Comparison of ENCODE assay signal across 21 cellular contexts in the genomic region with DNA sequence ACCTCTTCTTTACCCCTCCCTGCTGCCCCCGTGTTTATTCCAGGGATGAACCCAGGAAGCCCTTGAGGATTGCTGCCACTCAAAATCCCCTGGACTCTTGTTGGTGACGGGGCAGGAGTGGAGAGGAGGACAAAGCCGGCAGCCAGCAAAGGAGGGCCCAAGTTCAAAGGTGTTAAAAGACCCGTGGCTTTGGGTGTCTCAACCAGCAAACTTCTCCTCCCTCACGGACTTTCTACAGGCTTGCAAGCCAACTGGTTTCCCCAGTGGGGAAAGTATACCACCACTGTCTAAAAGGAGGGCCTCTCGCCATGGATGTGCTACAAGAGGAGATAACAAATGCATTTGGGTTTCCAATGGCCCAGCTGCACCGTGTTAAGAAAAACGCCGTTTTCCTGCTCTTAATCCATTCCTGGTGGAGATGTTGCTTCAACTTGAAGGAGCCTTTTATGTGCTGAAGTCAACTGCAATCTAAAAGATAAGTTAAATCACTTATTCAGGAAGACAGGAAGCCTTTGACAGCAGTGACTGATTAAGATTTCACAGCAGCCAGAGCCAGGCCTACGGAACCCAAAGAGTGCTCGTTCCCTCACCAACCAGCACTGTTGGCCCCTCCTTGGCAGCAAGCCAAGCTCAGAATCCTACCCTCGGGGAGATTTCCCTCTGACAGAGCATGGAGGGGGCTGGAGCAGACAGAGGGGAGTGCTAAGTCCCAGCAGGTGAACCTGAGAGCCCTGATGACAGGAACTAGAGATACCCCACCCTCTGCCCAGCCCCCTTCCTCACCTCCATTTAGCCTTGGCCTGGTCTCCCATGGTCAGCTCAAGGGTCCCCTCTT. TPM values are rescaled to one million over a fixed set of nuclear protein-coding genes. Genes with fewer than 3 reads are reported as not detected.
DNase-seq lines count a peak whose midpoint lies in the region; ATAC-seq and TF ChIP-seq lines count a peak whose summit lies in the region.
"Had no signal": no experiment of that assay in that cellular context is flagged by ENCODE, and none has a peak within 500 bp of the region (broad histone marks: within the 10 kb centered on the region; RNA-seq: fewer than 3 reads in every experiment).

No MANE protein-coding gene starts in this region.

- DNase-seq in cardiac muscle cell (ENCODE audit: low read depth in 1 of 2, low spot score in 1 of 2) (peak in 1 of 2 donors; percentile 34), right cardiac atrium (no peak), NCI-H69 (lab: John Stamatoyannopoulos, UW) (peak; percentile 60), coronary artery (ENCODE audit: low spot score) (peak; percentile 64), mesenteric fat pad (ENCODE audit: low spot score) (peak; percentile 57), hepatic stellate cell (ENCODE audit: low spot score) (no peak), MV-4-11 (lab: John Stamatoyannopoulos, UW) (no peak), GM20000 (ENCODE audit: low spot score) (no peak)
- DNase-seq: Calu3; CD8-positive, alpha-beta T cell; DMS79 treated with DMSO at 0.1 percent for 48 hours; GF-D8; GM23248; HCEC 1CT; HFFc6 had no signal

- H3K27me3 ChIP-seq in cardiac muscle cell = no peaks in the 10 kb centered on the region
- H3K27me3 ChIP-seq in right cardiac atrium (ENCODE audit: control insufficient read depth, insufficient read depth) = no peaks in the 10 kb centered on the region
- H3K27me3 ChIP-seq: BLaER1 treated with 17β-estradiol and CSF1 and Interleukin-3, amounts not matched to agents 10 nM and 100 nM had no signal

- intact Hi-C loops in right cardiac atrium (cut with DNase I) = loop anchor here in 1 of 4 donors (10.0 kb wide), 1 partner anchor 73 kb away; no protein-coding TSS in a partner anchor

- H3K27ac ChIP-seq in cardiac muscle cell = peak overlapping the region; percentile 65
- H3K27ac ChIP-seq in right cardiac atrium (ENCODE audit: low read length) = no peak overlapping the region
- H3K27ac ChIP-seq in coronary artery = no peak overlapping the region
- H3K27ac ChIP-seq: 22Rv1; A549; BLaER1 treated with 17β-estradiol and CSF1 and Interleukin-3, amounts not matched to agents 10 nM and 100 nM; GM23248 had no signal

- no peaks in the 10 kb centered on the region for H3K9me3 ChIP-seq in cardiac muscle cell (ENCODE audit: low read depth)
- no peaks in the 10 kb centered on the region for H3K9me3 ChIP-seq in right cardiac atrium (ENCODE audit: control insufficient read depth, low read length)
- H3K9me3 ChIP-seq: A549; BLaER1 treated with 17β-estradiol and CSF1 and Interleukin-3, amounts not matched to agents 10 nM and 100 nM had no signal

- H3K4me3 ChIP-seq in cardiac muscle cell (no peak overlapping the region), right cardiac atrium (ENCODE audit: low read length) (no peak overlapping the region), coronary artery (no peak overlapping the region)
- H3K4me3 ChIP-seq: A549; BLaER1 treated with 17β-estradiol and CSF1 and Interleukin-3, amounts not matched to agents 10 nM and 100 nM; GM23248 had no signal

- WGBS in right cardiac atrium = 45% methylated on average over 12 of the region's 12 CpGs

- no peak for TF ChIP-seq CTCF in cardiac muscle cell (IDR thresholded peaks at IDR 0.05; ENCODE audit: low read depth, low read length)
- no peak for TF ChIP-seq CTCF in coronary artery (IDR thresholded peaks at IDR 0.05)
- no peak for TF ChIP-seq CTCF in GM20000 (IDR thresholded peaks at IDR 0.05; ENCODE audit: extremely low read depth, missing control alignments)

- ATAC-seq in right cardiac atrium = no peak
- ATAC-seq: A549; CD8-positive, alpha-beta T cell; HepG2 had no signal

- H3K4me1 ChIP-seq in cardiac muscle cell (ENCODE audit: low read depth) = peaks cover 14% of the 10 kb centered on the region
- H3K4me1 ChIP-seq in right cardiac atrium (ENCODE audit: control insufficient read depth, insufficient read depth, low read length) = no peaks in the 10 kb centered on the region
- H3K4me1 ChIP-seq: A549; BLaER1 treated with 17β-estradiol and CSF1 and Interleukin-3, amounts not matched to agents 10 nM and 100 nM had no signal

- H3K36me3 ChIP-seq in cardiac muscle cell = no peaks in the 10 kb centered on the region
- H3K36me3 ChIP-seq: BLaER1 treated with 17β-estradiol and CSF1 and Interleukin-3, amounts not matched to agents 10 nM and 100 nM had no signal

RNA-seq across cellular contexts. Expression of a gene that starts 57.8 kb away (rescaled TPM):
- 5.5 and 6.2 TPM in 2 replicates for total RNA-seq in cardiac muscle cell
- polyA plus RNA-seq in cardiac muscle cell = 2.3 and 3.0 TPM in 2 replicates
- 1 to 10 TPM; 1.8 to 3.7 (median 2.6) TPM for total RNA-seq in right cardiac atrium
- polyA plus RNA-seq in right cardiac atrium = 0.88 TPM
- total RNA-seq in mesenteric fat pad = 14.2 TPM
- total RNA-seq: Calu3; CD8-positive, alpha-beta T cell; GM23248; HFFc6 had no signal
- polyA plus RNA-seq: AG04450, GM23248, IgD-negative memory B cell had no signal

Comparison
In these comparisons a context has a peak if more than half of its experiments do, and no peak if none do; other contexts are left out.
1. DNase-seq: peak in NCI-H69 (single experiment), coronary artery (single experiment) and mesenteric fat pad (single experiment); none in right cardiac atrium (0 of 3), hepatic stellate cell (single experiment), MV-4-11 (single experiment) and GM20000 (single experiment).